In the genomic region with DNA sequence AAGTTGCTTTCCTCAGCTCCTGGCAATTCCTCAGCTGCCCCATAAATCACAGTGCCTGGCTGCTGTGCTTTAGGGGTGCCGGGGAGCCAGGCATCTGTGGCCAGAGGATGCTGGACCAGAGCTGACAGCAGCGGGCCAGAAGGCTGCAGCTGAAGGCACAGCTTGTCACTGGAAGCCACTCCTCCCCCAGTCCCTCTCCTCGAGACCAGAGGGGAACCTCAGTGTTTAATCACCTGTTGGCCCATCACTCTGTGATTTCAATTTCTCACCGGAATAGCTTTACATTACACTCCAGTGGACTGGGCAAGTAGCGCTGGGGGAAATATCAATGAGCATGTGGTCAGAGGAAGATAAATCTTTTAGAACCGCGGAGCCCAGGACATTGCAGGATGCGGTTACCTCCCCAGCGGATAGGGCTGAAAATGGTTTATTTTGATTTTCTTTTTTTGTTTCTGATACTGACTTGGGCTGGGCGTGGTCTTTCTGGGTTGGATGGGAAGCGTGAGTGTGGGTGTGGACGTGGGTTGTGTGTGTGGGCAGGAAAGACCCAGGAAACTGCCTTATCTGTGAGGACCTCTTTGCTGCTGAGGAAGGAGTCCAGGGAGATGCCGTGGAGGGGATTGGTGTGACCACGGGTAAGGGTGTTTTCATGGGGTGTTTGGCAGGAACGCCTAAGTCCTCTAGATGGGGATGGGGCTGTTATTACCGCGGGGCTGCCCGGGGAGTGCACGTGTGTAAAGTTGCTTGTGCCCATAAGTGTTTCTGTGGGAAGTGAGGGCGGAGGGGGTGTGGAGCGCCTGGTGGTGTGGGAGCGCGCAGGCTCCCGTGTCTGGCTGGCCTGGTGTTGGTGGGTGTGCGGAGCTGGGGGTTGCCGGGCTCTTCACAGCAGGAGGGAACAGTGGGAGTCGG, we compare ENCODE assay signal across 11 cellular contexts. TPM values are rescaled to one million over a fixed set of nuclear protein-coding genes. Genes with fewer than 3 reads are reported as not detected.
A peak's percentile ranks its signal among the peaks of the same experiment; 100 is the strongest.
DNase-seq lines count a peak whose midpoint lies in the region; ATAC-seq and TF ChIP-seq lines count a peak whose summit lies in the region.
"Had no signal": no experiment of that assay in that cellular context is flagged by ENCODE, and none has a peak within 500 bp of the region (broad histone marks: within the 10 kb centered on the region; RNA-seq: fewer than 3 reads in every experiment).

No MANE protein-coding gene starts in this region.

- intact Hi-C loops in activated naive CD4-positive, alpha-beta T cell treated with anti-CD3 and anti-CD28 coated beads for 36 hours (cut with micrococcal nuclease) = loop anchor here (1.0 kb wide), 1 partner anchor 49 kb away; no protein-coding TSS in a partner anchor

- peaks cover 7% of the 10 kb centered on the region for H3K27me3 Mint-ChIP-seq in activated naive CD4-positive, alpha-beta T cell treated with anti-CD3 and anti-CD28 coated beads for 36 hours (ENCODE audit: low read depth)

- H3K27ac ChIP-seq in SJCRH30 = no peak overlapping the region
- H3K27ac ChIP-seq: testis had no signal

- H3K4me3 ChIP-seq in SJCRH30 = no peak overlapping the region
- H3K4me3 ChIP-seq: testis had no signal

- H3K27ac Mint-ChIP-seq in activated naive CD4-positive, alpha-beta T cell treated with anti-CD3 and anti-CD28 coated beads for 36 hours = no peak overlapping the region

- ATAC-seq in omental fat pad (ENCODE audit: low FRiP score) = peak; percentile 13
- no peak for ATAC-seq in GM18867 (IDR thresholded peaks at IDR 0.05; ENCODE audit: unreplicated experiment)
- no peak for ATAC-seq in HG03342 (IDR thresholded peaks at IDR 0.05; ENCODE audit: unreplicated experiment)

- H3K4me1 Mint-ChIP-seq in activated naive CD4-positive, alpha-beta T cell treated with anti-CD3 and anti-CD28 coated beads for 36 hours (ENCODE audit: low read depth) = peaks cover 9% of the 10 kb centered on the region

- no peaks in the 10 kb centered on the region for H3K9me3 ChIP-seq in SJCRH30 (replicated peaks)
- H3K9me3 ChIP-seq: testis had no signal

- no peaks in the 10 kb centered on the region for H3K36me3 Mint-ChIP-seq in activated naive CD4-positive, alpha-beta T cell treated with anti-CD3 and anti-CD28 coated beads for 36 hours (ENCODE audit: low read depth)

- TF ChIP-seq CTCF in omental fat pad (IDR thresholded peaks at IDR 0.05) = no peak

- CTCF ChIA-PET in activated naive CD4-positive, alpha-beta T cell treated with anti-CD3 and anti-CD28 coated beads for 36 hours (lab: Charles Lee) = interaction anchor here (1.0 to 3.3 kb wide), 3 partner anchors 10 to 113 kb away, joined by 3 to 31 read pairs (median 4); no protein-coding TSS in a partner anchor

- no peaks in the 10 kb centered on the region for H3K27me3 ChIP-seq in SJCRH30
- H3K27me3 ChIP-seq: testis had no signal

- no peaks in the 10 kb centered on the region for H3K9me3 Mint-ChIP-seq in activated naive CD4-positive, alpha-beta T cell treated with anti-CD3 and anti-CD28 coated beads for 36 hours
- H3K9me3 Mint-ChIP-seq: nephron had no signal

- no peak overlapping the region for H3K4me3 Mint-ChIP-seq in activated naive CD4-positive, alpha-beta T cell treated with anti-CD3 and anti-CD28 coated beads for 36 hours

- peaks cover 29% of the 10 kb centered on the region for H3K4me1 ChIP-seq in SJCRH30

- no peaks in the 10 kb centered on the region for H3K36me3 ChIP-seq in SJCRH30

- DNase-seq in activated naive CD4-positive, alpha-beta T cell treated with anti-CD3 and anti-CD28 coated beads for 36 hours = peak; percentile 51
- no peak for DNase-seq in activated naive CD4-positive, alpha-beta T cell treated with anti-CD3 and anti-CD28 coated beads, Interleukin-2, amount 50 U/mL, for 16 hours
- DNase-seq in SJCRH30 (peak; percentile 35 to 59), omental fat pad (ENCODE audit: low spot score) (no peak)
- DNase-seq in central memory CD4-positive, alpha-beta T cell = peak; percentile 60
- no peak for DNase-seq in activated CD8-positive, alpha-beta memory T cell treated with anti-CD3 and anti-CD28 coated beads, Interleukin-2, amount 50 U/mL, for 48 hours
- DNase-seq: effector CD4-positive, alpha-beta T cell; testis had no signal

RNA-seq across cellular contexts. Expression of a gene that starts 4.0 kb away (rescaled TPM):
- total RNA-seq in activated naive CD4-positive, alpha-beta T cell treated with anti-CD3 and anti-CD28 coated beads for 36 hours = under 1 TPM; 0.02 to 0.07 TPM
- total RNA-seq in SJCRH30 (2014; rRNA removed; shearing (Covaris generic)) = 2.1 and 2.5 TPM in 2 replicates
- total RNA-seq in omental fat pad = 1 to 10 TPM; 1.4 to 4.6 (median 2.8) TPM

Comparison
In these comparisons a context has a peak if more than half of its experiments do, and no peak if none do; other contexts are left out.
1. DNase-seq: peak in activated naive CD4-positive, alpha-beta T cell treated with anti-CD3 and anti-CD28 coated beads for 36 hours (single experiment), SJCRH30 (2 of 2) and central memory CD4-positive, alpha-beta T cell (single experiment); none in activated naive CD4-positive, alpha-beta T cell treated with anti-CD3 and anti-CD28 coated beads, Interleukin-2, amount 50 U/mL, for 16 hours (single experiment), omental fat pad (single experiment) and activated CD8-positive, alpha-beta memory T cell treated with anti-CD3 and anti-CD28 coated beads, Interleukin-2, amount 50 U/mL, for 48 hours (single experiment).